ENCODE assay signal across 29 cellular contexts in genomic region chr12:63313139-63313538, GRCh38.
DNase-seq lines count a peak whose midpoint lies in the region; ATAC-seq and TF ChIP-seq lines count a peak whose summit lies in the region.
"Had no signal": no experiment of that assay in that cellular context is flagged by ENCODE, and none has a peak within 500 bp of the region (broad histone marks: within the 10 kb centered on the region; RNA-seq: fewer than 3 reads in every experiment).

No MANE protein-coding gene starts in this region.

- no peak overlapping the region for H3K27ac ChIP-seq in right atrium auricular region
- H3K27ac ChIP-seq: ascending aorta, cardiac muscle cell, colonic mucosa, epithelial cell of prostate, skin epidermis, thoracic aorta had no signal

- no peak for DNase-seq in right atrium auricular region (ENCODE audit: low spot score)
- DNase-seq in KG1 (lab: John Stamatoyannopoulos, UW) = no peak
- DNase-seq in NCI-H1105 (lab: John Stamatoyannopoulos, UW) = no peak
- DNase-seq in omental fat pad (ENCODE audit: low spot score) = no peak
- DNase-seq: 8988T; activated CD4-positive, alpha-beta T cell treated with anti-CD3 and anti-CD28 coated beads for 4 hours; activated CD8-positive, alpha-beta memory T cell treated with anti-CD3 and anti-CD28 coated beads for 24 hours; activated effector memory CD4-positive, alpha-beta T cell treated with anti-CD3 and anti-CD28 coated beads, Interleukin-2, amount 50 U/mL, for 16 hours; activated naive CD8-positive, alpha-beta T cell treated with anti-CD3 and anti-CD28 coated beads for 36 hours; activated T-cell treated with anti-CD3 and anti-CD28 coated beads, Interleukin-2, amount 50 U/mL, for 1 hour; CD4-positive, alpha-beta T cell; colonic mucosa; effector CD8-positive, alpha-beta T cell; glutamatergic neuron; HCEC 1CT; islet precursor cell; naive B cell; NCI-H510A; nucleus accumbens; stimulated activated naive CD8-positive, alpha-beta T cell treated with anti-CD3 and anti-CD28 coated beads, Interleukin-15, Interleukin-2, amounts not matched to agents 100 U/mL and 50 U/mL, for 24 hours had no signal

- peaks cover 0 to 13% of the 10 kb centered on the region in 2 donors for H3K9me3 ChIP-seq in right atrium auricular region
- H3K9me3 ChIP-seq: colonic mucosa, thoracic aorta had no signal

- H3K4me3 ChIP-seq in right atrium auricular region = no peak overlapping the region
- H3K4me3 ChIP-seq: ascending aorta, cardiac muscle cell, colonic mucosa, skin epidermis, thoracic aorta had no signal

- H3K4me1 ChIP-seq in right atrium auricular region = no peaks in the 10 kb centered on the region
- H3K4me1 ChIP-seq: ascending aorta, colonic mucosa had no signal

- H3K36me3 ChIP-seq in right atrium auricular region = no peaks in the 10 kb centered on the region
- H3K36me3 ChIP-seq: ascending aorta, cardiac muscle cell, colonic mucosa, thoracic aorta had no signal

- TF ChIP-seq CTCF in right atrium auricular region (IDR thresholded peaks at IDR 0.05) (no peak), omental fat pad (IDR thresholded peaks at IDR 0.05) (no peak)

- no peaks in the 10 kb centered on the region for H3K27me3 ChIP-seq in right atrium auricular region
- H3K27me3 ChIP-seq: ascending aorta, cardiac muscle cell, colonic mucosa had no signal

- ATAC-seq in GM18498 (IDR thresholded peaks at IDR 0.05; ENCODE audit: unreplicated experiment) = peak; percentile 43
- ATAC-seq in GM19043 (IDR thresholded peaks at IDR 0.05; ENCODE audit: low read depth, unreplicated experiment) = peak; percentile 54
- peak; percentile 62 for ATAC-seq in HG02938 (IDR thresholded peaks at IDR 0.05; ENCODE audit: unreplicated experiment)
- ATAC-seq in HG03432 (IDR thresholded peaks at IDR 0.05; ENCODE audit: unreplicated experiment) = peak; percentile 67
- ATAC-seq in omental fat pad (ENCODE audit: low FRiP score) = no peak
- ATAC-seq: stimulated activated naive CD8-positive, alpha-beta T cell treated with anti-CD3 and anti-CD28 coated beads, Interleukin-15, Interleukin-2, amounts not matched to agents 100 U/mL and 50 U/mL, for 24 hours had no signal
